Comparison of ENCODE assay signal across 1 cellular context in the genomic region with DNA sequence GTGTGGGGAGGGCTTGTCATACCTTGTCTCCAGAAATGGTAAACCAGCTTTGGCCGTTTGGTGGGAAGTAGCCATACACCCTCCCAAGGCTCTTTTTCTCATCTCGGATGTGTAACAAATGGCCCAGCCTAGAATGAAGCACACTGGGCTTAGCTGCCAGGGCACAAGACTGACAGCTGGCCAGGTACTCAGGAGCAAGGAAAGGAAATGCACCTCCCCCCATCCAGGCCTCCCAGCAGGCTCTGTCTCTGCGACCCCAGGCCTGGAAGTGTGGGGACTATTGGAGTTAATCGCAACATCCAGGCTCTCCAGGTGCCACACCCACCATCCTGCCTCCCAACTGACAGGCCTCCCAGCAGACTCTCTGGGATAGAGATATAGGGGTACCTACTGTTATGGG.
TF ChIP-seq lines count a peak whose summit lies in the region.

No MANE protein-coding gene starts in this region.

TF ChIP-seq in GM23338, 12 proteins besides CTCF, POLR2A, EP300 and RAD21:
- no peak for TF ChIP-seq STAT1 (IDR thresholded peaks at IDR 0.05; ENCODE audit: unreplicated experiment)
- TF ChIP-seq EZH2 (IDR thresholded peaks at IDR 0.05; ENCODE audit: low read depth, unreplicated experiment) = no peak
- no peak for TF ChIP-seq ZNF462 (CRISPR knock-in tag; IDR thresholded peaks at IDR 0.05)
- TF ChIP-seq ETS1 (IDR thresholded peaks at IDR 0.05) = no peak
- no peak for TF ChIP-seq ZNF331 (CRISPR knock-in tag; IDR thresholded peaks at IDR 0.05; ENCODE audit: low read depth)
- no peak for TF ChIP-seq NANOG (IDR thresholded peaks at IDR 0.05; ENCODE audit: borderline replicate concordance)
- no peak for TF ChIP-seq EZH2phosphoT487 (IDR thresholded peaks at IDR 0.05; ENCODE audit: unreplicated experiment)
- TF ChIP-seq POLR2AphosphoS5 (IDR thresholded peaks at IDR 0.05; ENCODE audit: low read depth) = no peak
- TF ChIP-seq, protein P1, sequence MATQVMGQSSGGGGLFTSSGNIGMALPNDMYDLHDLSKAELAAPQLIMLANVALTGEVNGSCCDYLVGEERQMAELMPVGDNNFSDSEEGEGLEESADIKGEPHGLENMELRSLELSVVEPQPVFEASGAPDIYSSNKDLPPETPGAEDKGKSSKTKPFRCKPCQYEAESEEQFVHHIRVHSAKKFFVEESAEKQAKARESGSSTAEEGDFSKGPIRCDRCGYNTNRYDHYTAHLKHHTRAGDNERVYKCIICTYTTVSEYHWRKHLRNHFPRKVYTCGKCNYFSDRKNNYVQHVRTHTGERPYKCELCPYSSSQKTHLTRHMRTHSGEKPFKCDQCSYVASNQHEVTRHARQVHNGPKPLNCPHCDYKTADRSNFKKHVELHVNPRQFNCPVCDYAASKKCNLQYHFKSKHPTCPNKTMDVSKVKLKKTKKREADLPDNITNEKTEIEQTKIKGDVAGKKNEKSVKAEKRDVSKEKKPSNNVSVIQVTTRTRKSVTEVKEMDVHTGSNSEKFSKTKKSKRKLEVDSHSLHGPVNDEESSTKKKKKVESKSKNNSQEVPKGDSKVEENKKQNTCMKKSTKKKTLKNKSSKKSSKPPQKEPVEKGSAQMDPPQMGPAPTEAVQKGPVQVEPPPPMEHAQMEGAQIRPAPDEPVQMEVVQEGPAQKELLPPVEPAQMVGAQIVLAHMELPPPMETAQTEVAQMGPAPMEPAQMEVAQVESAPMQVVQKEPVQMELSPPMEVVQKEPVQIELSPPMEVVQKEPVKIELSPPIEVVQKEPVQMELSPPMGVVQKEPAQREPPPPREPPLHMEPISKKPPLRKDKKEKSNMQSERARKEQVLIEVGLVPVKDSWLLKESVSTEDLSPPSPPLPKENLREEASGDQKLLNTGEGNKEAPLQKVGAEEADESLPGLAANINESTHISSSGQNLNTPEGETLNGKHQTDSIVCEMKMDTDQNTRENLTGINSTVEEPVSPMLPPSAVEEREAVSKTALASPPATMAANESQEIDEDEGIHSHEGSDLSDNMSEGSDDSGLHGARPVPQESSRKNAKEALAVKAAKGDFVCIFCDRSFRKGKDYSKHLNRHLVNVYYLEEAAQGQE (IDR thresholded peaks at IDR 0.05; ENCODE audit: unreplicated experiment) = no peak
- no peak for TF ChIP-seq CREB1 (CRISPR knock-in tag; IDR thresholded peaks at IDR 0.05; ENCODE audit: low read depth)
- TF ChIP-seq ZNF114 (CRISPR knock-in tag; IDR thresholded peaks at IDR 0.05) = no peak
